ENCODE assay signal across 21 cellular contexts in genomic region chr9:127463382-127463781, GRCh38. TPM values are rescaled to one million over a fixed set of nuclear protein-coding genes. Genes with fewer than 3 reads are reported as not detected.
DNase-seq lines count a peak whose midpoint lies in the region; ATAC-seq, FAIRE-seq and TF ChIP-seq lines count a peak whose summit lies in the region.
"Had no signal": no experiment of that assay in that cellular context is flagged by ENCODE, and none has a peak within 500 bp of the region (broad histone marks: within the 10 kb centered on the region; RNA-seq: fewer than 3 reads in every experiment).

No MANE protein-coding gene starts in this region.

- no peak overlapping the region for H2AFZ ChIP-seq in SK-N-SH (ENCODE audit: low read depth)
- H2AFZ ChIP-seq: GM23338 had no signal

- TF ChIP-seq CTCF in SK-N-SH (IDR thresholded peaks at IDR 0.05), result no peak
- TF ChIP-seq CTCF in progenitor cell of endocrine pancreas (IDR thresholded peaks at IDR 0.05; ENCODE audit: unreplicated experiment), result no peak
- no peak for TF ChIP-seq CTCF in Calu3 (IDR thresholded peaks at IDR 0.05; ENCODE audit: unreplicated experiment)

- H3K36me3 Mint-ChIP-seq in progenitor cell of endocrine pancreas (ENCODE audit: insufficient read depth), result peaks cover 17% of the 10 kb centered on the region
- peaks cover 29% of the 10 kb centered on the region for H3K36me3 Mint-ChIP-seq in Calu3 (ENCODE audit: insufficient read depth, unreplicated experiment)

- DNase-seq in SK-N-SH (no peak), SJSA1 (ENCODE audit: low read depth in 1 of 2, low spot score in 2 of 2) (no peak), right cardiac atrium (no peak), progenitor cell of endocrine pancreas (ENCODE audit: low spot score, unreplicated experiment) (no peak), GM12892 (ENCODE audit: insufficient read length) (no peak), Calu3 (no peak)
- DNase-seq: KG1, MV-4-11, NCI-H187, NCI-H2107, NCI-H2227 treated with DMSO at 0.1 percent for 48 hours, NCI-H524, PC-3, RPMI8226 had no signal

- POLR2A ChIA-PET in SK-N-SH (lab: Yijun Ruan, JAX), result interaction anchor here (3.4 kb wide), 1 partner anchor 12 kb away, joined by 12 read pairs; the partner anchor contains the start of genes LRSAM1 and RPL12

- ATAC-seq in SK-N-SH treated with all-trans-retinoic acid at 6 μM for 48 hours, result no peak
- ATAC-seq in right cardiac atrium, result no peak
- no peak for ATAC-seq in HG02623 (IDR thresholded peaks at IDR 0.05; ENCODE audit: unreplicated experiment)
- ATAC-seq: GM23338, HepG2, PC-3 had no signal

- FAIRE-seq in GM12892 (lab: Jason Lieb, UNC), result no peak
- FAIRE-seq: G401.6, HepG2 had no signal

- no peaks in the 10 kb centered on the region for H3K79me2 ChIP-seq in SK-N-SH (ENCODE audit: insufficient read depth)

- H3K4me3 ChIP-seq in SK-N-SH (ENCODE audit: low read depth in 2 of 2, low read length in 1 of 2) (no peak overlapping the region), SJSA1 (no peak overlapping the region), right cardiac atrium (ENCODE audit: low read length) (no peak overlapping the region)
- H3K4me3 ChIP-seq: GM23338 had no signal

- H3F3A ChIP-seq in SK-N-SH (replicated peaks; ENCODE audit: insufficient read depth), result no peaks in the 10 kb centered on the region

- H3K9me3 Mint-ChIP-seq in progenitor cell of endocrine pancreas (ENCODE audit: low read depth) (no peaks in the 10 kb centered on the region), Calu3 (ENCODE audit: low read depth, unreplicated experiment) (no peaks in the 10 kb centered on the region)
- H3K9me3 Mint-ChIP-seq: GM23338 had no signal

- H3K27ac Mint-ChIP-seq in progenitor cell of endocrine pancreas (peak overlapping the region; percentile 62), Calu3 (ENCODE audit: unreplicated experiment) (no peak overlapping the region)
- H3K27ac Mint-ChIP-seq: CD14-positive monocyte, GM23338 had no signal

- H3K36me3 ChIP-seq in SK-N-SH (replicated peaks in 1 of 2; ENCODE audit: control insufficient read depth in 1 of 2, insufficient read depth in 2 of 2, low read length in 1 of 2), result peaks cover 28 to 29% of the 10 kb centered on the region in 2 experiments
- H3K36me3 ChIP-seq in SJSA1, result peaks cover 12% of the 10 kb centered on the region

- no peak for TF ChIP-seq EP300 in SK-N-SH (IDR thresholded peaks at IDR 0.05; ENCODE audit: borderline replicate concordance in 1 of 2, low read depth in 1 of 2, low read length in 1 of 2)

- H3K27me3 Mint-ChIP-seq in progenitor cell of endocrine pancreas (no peaks in the 10 kb centered on the region), Calu3 (ENCODE audit: unreplicated experiment) (no peaks in the 10 kb centered on the region)

- no TSS peak for BruUV-seq in Calu3 (replicated peaks; lab: Mats Ljungman, UMichigan)

- no peak for TF ChIP-seq RAD21 in SK-N-SH (IDR thresholded peaks at IDR 0.05; ENCODE audit: low read length)

- H3K9me3 ChIP-seq in SK-N-SH (no peaks in the 10 kb centered on the region), SJSA1 (replicated peaks) (no peaks in the 10 kb centered on the region), right cardiac atrium (ENCODE audit: control insufficient read depth, low read length) (no peaks in the 10 kb centered on the region)

- no peak for TF ChIP-seq POLR2A in GM12892 (IDR thresholded peaks at IDR 0.05; ENCODE audit: low read depth, low read length)

- H3K27ac ChIP-seq in SK-N-SH (ENCODE audit: low read depth in 2 of 2, low read length in 1 of 2), result peak overlapping the region in 1 of 2 experiments; percentile 40; a peak in 1 of 4 replicates
- peak overlapping the region; percentile 33 for H3K27ac ChIP-seq in SJSA1
- peak overlapping the region; percentile 60 for H3K27ac ChIP-seq in right cardiac atrium (ENCODE audit: low read length)
- H3K27ac ChIP-seq: 22Rv1 had no signal

- H3K4me2 ChIP-seq in SK-N-SH, result no peak overlapping the region
- H3K4me2 ChIP-seq: GM23338 had no signal

- H3K9ac ChIP-seq in SK-N-SH, result no peak overlapping the region

- intact Hi-C loops in right cardiac atrium (cut with DNase I), result no loop called here
- intact Hi-C loops in Calu3 (cut with micrococcal nuclease; ENCODE audit: unreplicated experiment), result no loop called here

- H3K9me2 ChIP-seq in SK-N-SH, result no peaks in the 10 kb centered on the region

- WGBS in SK-N-SH (ENCODE audit: low lambda C conversion rate), result 87% methylated on average over 3 of the region's 3 CpGs
- 68% methylated on average over 3 of the region's 3 CpGs for WGBS in right cardiac atrium

- CTCF ChIA-PET in SK-N-SH (lab: Yijun Ruan, JAX) (interaction anchor here (1.1 to 2.2 kb wide), 2 partner anchors 12 to 26 kb away, joined by 3 to 5 read pairs; partner anchors contain the start of genes LRSAM1 and RPL12), Calu3 (lab: Charles Lee) (interaction anchor here (0.7 kb wide), 1 partner anchor 1710 kb away, joined by 4 read pairs; no protein-coding TSS in a partner anchor)

- no peaks in the 10 kb centered on the region for H4K20me1 ChIP-seq in SK-N-SH (ENCODE audit: insufficient read depth)

- H3K4me3 Mint-ChIP-seq in progenitor cell of endocrine pancreas (ENCODE audit: low read depth) (no peak overlapping the region), Calu3 (ENCODE audit: low read depth, unreplicated experiment) (no peak overlapping the region)
- H3K4me3 Mint-ChIP-seq: CD14-positive monocyte, GM23338 had no signal

- H3K4me1 Mint-ChIP-seq in progenitor cell of endocrine pancreas (ENCODE audit: low read depth) (no peaks in the 10 kb centered on the region), Calu3 (ENCODE audit: low read depth, unreplicated experiment) (peaks cover 9% of the 10 kb centered on the region)
- H3K4me1 Mint-ChIP-seq: CD14-positive monocyte, GM23338 had no signal

- H3K4me1 ChIP-seq in SK-N-SH (ENCODE audit: control insufficient read depth in 1 of 2, insufficient read depth in 2 of 2, low read depth in 1 of 2, low read length in 1 of 2), result peaks cover 0 to 12% of the 10 kb centered on the region in 2 experiments; a peak in 1 of 4 replicates
- H3K4me1 ChIP-seq in SJSA1 (replicated peaks), result peaks cover 14% of the 10 kb centered on the region
- no peaks in the 10 kb centered on the region for H3K4me1 ChIP-seq in right cardiac atrium (ENCODE audit: control insufficient read depth, insufficient read depth, low read length)

- H3K27me3 ChIP-seq in SK-N-SH (ENCODE audit: insufficient read depth), result no peaks in the 10 kb centered on the region
- no peaks in the 10 kb centered on the region for H3K27me3 ChIP-seq in SJSA1 (replicated peaks)
- H3K27me3 ChIP-seq in right cardiac atrium (ENCODE audit: control insufficient read depth, insufficient read depth), result no peaks in the 10 kb centered on the region

TF ChIP-seq in SK-N-SH treated with all-trans-retinoic acid at 6 μM for 48 hours, 23 proteins besides CTCF, POLR2A, EP300 and RAD21 (continues in another document):
- TF ChIP-seq BACH2 (CRISPR knock-in tag; IDR thresholded peaks at IDR 0.05; ENCODE audit: borderline replicate concordance), result no peak
- TF ChIP-seq ZNF565 (CRISPR knock-in tag; conservative IDR thresholded peaks at IDR 0.05; ENCODE audit: low read depth), result no peak

TF ChIP-seq in SK-N-SH, 30 proteins besides CTCF, POLR2A, EP300 and RAD21 (continues in another document):
- TF ChIP-seq USF2 (IDR thresholded peaks at IDR 0.05; ENCODE audit: borderline replicate concordance, low read depth, low read length), result no peak
- TF ChIP-seq POLR2AphosphoS5 (IDR thresholded peaks at IDR 0.05; ENCODE audit: low read depth, low read length), result no peak
- no peak for TF ChIP-seq RXRA (IDR thresholded peaks at IDR 0.05; ENCODE audit: borderline replicate concordance, low read depth)
- no peak for TF ChIP-seq NFIC (IDR thresholded peaks at IDR 0.05; ENCODE audit: borderline replicate concordance)
- TF ChIP-seq MEF2A (IDR thresholded peaks at IDR 0.05; ENCODE audit: borderline replicate concordance, low read depth), result no peak
- TF ChIP-seq SIN3A (IDR thresholded peaks at IDR 0.05; ENCODE audit: borderline replicate concordance, low read depth, low read length), result no peak
- TF ChIP-seq FOSL2 (IDR thresholded peaks at IDR 0.05; ENCODE audit: borderline replicate concordance, low read depth), result no peak
- TF ChIP-seq FOXM1 (IDR thresholded peaks at IDR 0.05; ENCODE audit: low read depth), result no peak
- TF ChIP-seq RFX5 (IDR thresholded peaks at IDR 0.05; ENCODE audit: low read length), result no peak
- TF ChIP-seq CHD2 (IDR thresholded peaks at IDR 0.05; ENCODE audit: low read length, partially characterized antibody), result no peak

RNA-seq across cellular contexts. Expression of gene LRSAM1, which starts 12.1 kb away (rescaled TPM):
- polyA plus RNA-seq in SK-N-SH (2012; rRNA removed) (5.5 and 8.0 TPM in 2 replicates), right cardiac atrium (23.8 TPM)
- 5.1 and 7.8 TPM in 2 replicates for polyA plus RNA-seq in SK-N-SH (2012; cell fraction: cytosol; rRNA removed)
- 35.0 and 51.3 TPM in 2 replicates for polyA plus RNA-seq in SK-N-SH (2012; cell fraction: nucleus; rRNA removed)
- total RNA-seq in SJSA1 (2014; rRNA removed; shearing (Covaris generic)), result 5.3 and 6.9 TPM in 2 replicates
- total RNA-seq in right cardiac atrium (10 to 100 TPM; 14.4 to 23.3 (median 21.1) TPM), progenitor cell of endocrine pancreas (28.5 TPM in 2 replicates), Calu3 (2022) (12.0 and 18.4 TPM in 2 replicates)
- 11.2 TPM for polyA plus RNA-seq in GM12892 (2012; ENCODE audit: missing spikeins)

RNA-seq across cellular contexts. Expression of gene RPL12, which starts 12.2 kb away (rescaled TPM):
- polyA plus RNA-seq in SK-N-SH (2012; rRNA removed), result 3,270 and 3,754 TPM in 2 replicates
- polyA plus RNA-seq in SK-N-SH (2012; cell fraction: cytosol; rRNA removed), result 3,350 and 3,639 TPM in 2 replicates
- 595 and 635 TPM in 2 replicates for polyA plus RNA-seq in SK-N-SH (2012; cell fraction: nucleus; rRNA removed)
- total RNA-seq in SJSA1 (2014; rRNA removed; shearing (Covaris generic)), result 1,639 and 1,700 TPM in 2 replicates
- total RNA-seq in right cardiac atrium, result 100 to 1,000 TPM; 535 to 714 (median 622) TPM
- 1,268 TPM for polyA plus RNA-seq in right cardiac atrium
- 1,044 and 1,067 TPM in 2 replicates for total RNA-seq in progenitor cell of endocrine pancreas
- 4,522 TPM for polyA plus RNA-seq in GM12892 (2012; ENCODE audit: missing spikeins)
- total RNA-seq in Calu3 (2022), result 788 and 855 TPM in 2 replicates

RNA-seq across cellular contexts. Expression of gene ZNF79, which starts 39.2 kb away (rescaled TPM):
- polyA plus RNA-seq in SK-N-SH (2012; rRNA removed), result 4.6 and 5.9 TPM in 2 replicates
- 2.3 and 3.5 TPM in 2 replicates for polyA plus RNA-seq in SK-N-SH (2012; cell fraction: cytosol; rRNA removed)
- 15.7 and 16.9 TPM in 2 replicates for polyA plus RNA-seq in SK-N-SH (2012; cell fraction: nucleus; rRNA removed)
- total RNA-seq in SJSA1 (2014; rRNA removed; shearing (Covaris generic)), result 7.1 and 7.6 TPM in 2 replicates
- total RNA-seq in right cardiac atrium, result 1 to 10 TPM; 6.3 to 7.9 (median 7.6) TPM
- 3.2 TPM for polyA plus RNA-seq in right cardiac atrium
- total RNA-seq in progenitor cell of endocrine pancreas, result 12.4 and 12.7 TPM in 2 replicates
- polyA plus RNA-seq in GM12892 (2012; ENCODE audit: missing spikeins), result 4.2 TPM
- total RNA-seq in Calu3 (2022), result 7.0 and 7.1 TPM in 2 replicates
